13 cellular contexts compared by ENCODE assay signal in genomic region chr6:37559501-37559900, GRCh38. TPM values are rescaled to one million over a fixed set of nuclear protein-coding genes. Genes with fewer than 3 reads are reported as not detected.
DNase-seq lines count a peak whose midpoint lies in the region; ATAC-seq and TF ChIP-seq lines count a peak whose summit lies in the region.
"Had no signal": no experiment of that assay in that cellular context is flagged by ENCODE, and none has a peak within 500 bp of the region (broad histone marks: within the 10 kb centered on the region; RNA-seq: fewer than 3 reads in every experiment).

No MANE protein-coding gene starts in this region.

- CTCF ChIA-PET in activated CD8-positive, alpha-beta T cell treated with anti-CD3 and anti-CD28 coated beads, Interleukin-2, amount 10 ng/mL, durations not matched to agents 7 days and 5 days (lab: Charles Lee), result interaction anchor here (0.5 to 2.2 kb wide), 3 partner anchors 57 to 113 kb away, joined by 3 to 5 read pairs (median 3); no protein-coding TSS in a partner anchor
- CTCF ChIA-PET in activated CD8-positive, alpha-beta T cell treated with anti-CD3 and anti-CD28 coated beads for 36 hours (lab: Charles Lee), result interaction anchor here (1.0 to 2.2 kb wide), 3 partner anchors 43 to 94 kb away, joined by 4 to 6 read pairs (median 6); no protein-coding TSS in a partner anchor

- no peak for TF ChIP-seq CTCF in activated CD8-positive, alpha-beta T cell treated with anti-CD3 and anti-CD28 coated beads for 36 hours (IDR thresholded peaks at IDR 0.05)

- intact Hi-C loops in activated CD8-positive, alpha-beta T cell treated with anti-CD3 and anti-CD28 coated beads for 36 hours (cut with micrococcal nuclease), result no loop called here

- peaks cover 22% of the 10 kb centered on the region for H3K27me3 Mint-ChIP-seq in activated CD8-positive, alpha-beta T cell treated with anti-CD3 and anti-CD28 coated beads, Interleukin-2, amount 10 ng/mL, durations not matched to agents 7 days and 5 days (ENCODE audit: low read depth)
- peaks cover 6% of the 10 kb centered on the region for H3K27me3 Mint-ChIP-seq in activated CD8-positive, alpha-beta T cell treated with anti-CD3 and anti-CD28 coated beads for 36 hours
- peaks cover 18% of the 10 kb centered on the region for H3K27me3 Mint-ChIP-seq in activated naive CD8-positive, alpha-beta T cell treated with anti-CD3 and anti-CD28 coated beads, Interleukin-2, amount 10 ng/mL, durations not matched to agents 7 days and 5 days

- POLR2A ChIA-PET in activated CD8-positive, alpha-beta T cell treated with anti-CD3 and anti-CD28 coated beads, Interleukin-2, amount 10 ng/mL, durations not matched to agents 7 days and 5 days (lab: Charles Lee), result interaction anchor here (1.5 kb wide), 1 partner anchor 126 kb away, joined by 3 read pairs; the partner anchor contains the start of gene CMTR1
- POLR2A ChIA-PET in activated CD8-positive, alpha-beta T cell treated with anti-CD3 and anti-CD28 coated beads for 36 hours (lab: Charles Lee), result interaction anchor here (1.1 to 1.2 kb wide), 2 partner anchors 43 to 68 kb away, joined by 3 read pairs; no protein-coding TSS in a partner anchor
- POLR2A ChIA-PET in activated naive CD8-positive, alpha-beta T cell treated with anti-CD3 and anti-CD28 coated beads, Interleukin-2, amount 10 ng/mL, durations not matched to agents 7 days and 5 days (lab: Charles Lee), result no interaction called here

- H3K9me3 Mint-ChIP-seq in activated CD8-positive, alpha-beta T cell treated with anti-CD3 and anti-CD28 coated beads, Interleukin-2, amount 10 ng/mL, durations not matched to agents 7 days and 5 days (ENCODE audit: insufficient read depth), result no peaks in the 10 kb centered on the region
- peaks cover 5% of the 10 kb centered on the region for H3K9me3 Mint-ChIP-seq in activated CD8-positive, alpha-beta T cell treated with anti-CD3 and anti-CD28 coated beads for 36 hours
- no peaks in the 10 kb centered on the region for H3K9me3 Mint-ChIP-seq in activated naive CD8-positive, alpha-beta T cell treated with anti-CD3 and anti-CD28 coated beads, Interleukin-2, amount 10 ng/mL, durations not matched to agents 7 days and 5 days
- H3K9me3 Mint-ChIP-seq: activated CD4-positive, alpha-beta memory T cell treated with anti-CD3 and anti-CD28 coated beads, Interleukin-2, amount 10 ng/mL, durations not matched to agents 7 days and 5 days had no signal

- no peak overlapping the region for H3K27ac Mint-ChIP-seq in activated CD8-positive, alpha-beta T cell treated with anti-CD3 and anti-CD28 coated beads, Interleukin-2, amount 10 ng/mL, durations not matched to agents 7 days and 5 days
- no peak overlapping the region for H3K27ac Mint-ChIP-seq in activated CD8-positive, alpha-beta T cell treated with anti-CD3 and anti-CD28 coated beads for 36 hours
- H3K27ac Mint-ChIP-seq in activated naive CD8-positive, alpha-beta T cell treated with anti-CD3 and anti-CD28 coated beads, Interleukin-2, amount 10 ng/mL, durations not matched to agents 7 days and 5 days, result no peak overlapping the region
- H3K27ac Mint-ChIP-seq: activated CD4-positive, alpha-beta memory T cell treated with anti-CD3 and anti-CD28 coated beads, Interleukin-2, amount 10 ng/mL, durations not matched to agents 7 days and 5 days had no signal

- H3K36me3 Mint-ChIP-seq in activated CD8-positive, alpha-beta T cell treated with anti-CD3 and anti-CD28 coated beads, Interleukin-2, amount 10 ng/mL, durations not matched to agents 7 days and 5 days (ENCODE audit: low read depth), result no peaks in the 10 kb centered on the region
- no peaks in the 10 kb centered on the region for H3K36me3 Mint-ChIP-seq in activated CD8-positive, alpha-beta T cell treated with anti-CD3 and anti-CD28 coated beads for 36 hours (ENCODE audit: low read depth)
- H3K36me3 Mint-ChIP-seq in activated naive CD8-positive, alpha-beta T cell treated with anti-CD3 and anti-CD28 coated beads, Interleukin-2, amount 10 ng/mL, durations not matched to agents 7 days and 5 days, result no peaks in the 10 kb centered on the region

- H3K4me1 Mint-ChIP-seq in activated CD8-positive, alpha-beta T cell treated with anti-CD3 and anti-CD28 coated beads, Interleukin-2, amount 10 ng/mL, durations not matched to agents 7 days and 5 days (ENCODE audit: low read depth), result peaks cover 8% of the 10 kb centered on the region
- peaks cover 27% of the 10 kb centered on the region for H3K4me1 Mint-ChIP-seq in activated CD8-positive, alpha-beta T cell treated with anti-CD3 and anti-CD28 coated beads for 36 hours (ENCODE audit: low read depth)
- peaks cover 11% of the 10 kb centered on the region for H3K4me1 Mint-ChIP-seq in activated naive CD8-positive, alpha-beta T cell treated with anti-CD3 and anti-CD28 coated beads, Interleukin-2, amount 10 ng/mL, durations not matched to agents 7 days and 5 days

- no peak overlapping the region for H3K4me3 Mint-ChIP-seq in activated CD8-positive, alpha-beta T cell treated with anti-CD3 and anti-CD28 coated beads, Interleukin-2, amount 10 ng/mL, durations not matched to agents 7 days and 5 days
- no peak overlapping the region for H3K4me3 Mint-ChIP-seq in activated CD8-positive, alpha-beta T cell treated with anti-CD3 and anti-CD28 coated beads for 36 hours
- H3K4me3 Mint-ChIP-seq in activated naive CD8-positive, alpha-beta T cell treated with anti-CD3 and anti-CD28 coated beads, Interleukin-2, amount 10 ng/mL, durations not matched to agents 7 days and 5 days, result no peak overlapping the region
- H3K4me3 Mint-ChIP-seq: activated CD4-positive, alpha-beta memory T cell treated with anti-CD3 and anti-CD28 coated beads, Interleukin-2, amount 10 ng/mL, durations not matched to agents 7 days and 5 days had no signal

- DNase-seq in activated CD8-positive, alpha-beta T cell treated with anti-CD3 and anti-CD28 coated beads, Interleukin-2, amount 10 ng/mL, durations not matched to agents 7 days and 5 days, result no peak
- DNase-seq in activated CD8-positive, alpha-beta T cell treated with anti-CD3 and anti-CD28 coated beads for 36 hours, result no peak
- no peak for DNase-seq in activated naive CD8-positive, alpha-beta T cell treated with anti-CD3 and anti-CD28 coated beads, Interleukin-2, amount 10 ng/mL, durations not matched to agents 7 days and 5 days
- peak; percentile 17 for DNase-seq in inferior parietal cortex (ENCODE audit: extremely low spot score)
- DNase-seq in superior temporal gyrus (ENCODE audit: extremely low spot score), result peak; percentile 19
- DNase-seq in activated CD8-positive, alpha-beta memory T cell treated with anti-CD3 and anti-CD28 coated beads, Interleukin-2, amount 50 U/mL, for 48 hours, result no peak
- no peak for DNase-seq in SIG-M5 treated with dmso at 0.1 percent for 504 hours (lab: John Stamatoyannopoulos, UW; ENCODE audit: unreplicated experiment)
- DNase-seq: activated CD4-positive, alpha-beta memory T cell treated with anti-CD3 and anti-CD28 coated beads, Interleukin-2, amount 10 ng/mL, durations not matched to agents 7 days and 5 days; amniotic stem cell; DMS79 treated with DMSO at 0.1 percent for 48 hours; NCI-H1436; NCI-H774 had no signal

- peak; percentile 14 for ATAC-seq in activated CD8-positive, alpha-beta T cell treated with anti-CD3 and anti-CD28 coated beads, Interleukin-2, amount 10 ng/mL, durations not matched to agents 7 days and 5 days
- ATAC-seq in activated CD8-positive, alpha-beta T cell treated with anti-CD3 and anti-CD28 coated beads for 36 hours, result no peak
- peak; percentile 58 for ATAC-seq in activated naive CD8-positive, alpha-beta T cell treated with anti-CD3 and anti-CD28 coated beads, Interleukin-2, amount 10 ng/mL, durations not matched to agents 7 days and 5 days (ENCODE audit: low read depth)
- ATAC-seq in activated CD4-positive, CD25-positive, alpha-beta regulatory T cell treated with anti-CD3 and anti-CD28 coated beads, Interleukin-2, amount 50 U/mL, for 24 hours, result no peak

RNA-seq across cellular contexts. Expression of gene CCDC167, which starts 59.8 kb away (rescaled TPM):
- 10 to 100 TPM; 64.0 to 69.4 TPM for total RNA-seq in activated CD8-positive, alpha-beta T cell treated with anti-CD3 and anti-CD28 coated beads, Interleukin-2, amount 10 ng/mL, durations not matched to agents 7 days and 5 days
- 10 to 100 TPM; 63.7 to 68.1 TPM for total RNA-seq in activated CD8-positive, alpha-beta T cell treated with anti-CD3 and anti-CD28 coated beads for 36 hours
- 10 to 100 TPM; 48.5 to 54.2 TPM for total RNA-seq in activated naive CD8-positive, alpha-beta T cell treated with anti-CD3 and anti-CD28 coated beads, Interleukin-2, amount 10 ng/mL, durations not matched to agents 7 days and 5 days

Comparison
In these comparisons a context has a peak if more than half of its experiments do, and no peak if none do; other contexts are left out.
1. ATAC-seq: peak in activated CD8-positive, alpha-beta T cell treated with anti-CD3 and anti-CD28 coated beads, Interleukin-2, amount 10 ng/mL, durations not matched to agents 7 days and 5 days (single experiment) and activated naive CD8-positive, alpha-beta T cell treated with anti-CD3 and anti-CD28 coated beads, Interleukin-2, amount 10 ng/mL, durations not matched to agents 7 days and 5 days (single experiment); none in activated CD8-positive, alpha-beta T cell treated with anti-CD3 and anti-CD28 coated beads for 36 hours (single experiment) and activated CD4-positive, CD25-positive, alpha-beta regulatory T cell treated with anti-CD3 and anti-CD28 coated beads, Interleukin-2, amount 50 U/mL, for 24 hours (0 of 2).
2. DNase-seq: peak in inferior parietal cortex (single experiment) and superior temporal gyrus (single experiment); none in activated CD8-positive, alpha-beta T cell treated with anti-CD3 and anti-CD28 coated beads, Interleukin-2, amount 10 ng/mL, durations not matched to agents 7 days and 5 days (single experiment), activated CD8-positive, alpha-beta T cell treated with anti-CD3 and anti-CD28 coated beads for 36 hours (single experiment), activated naive CD8-positive, alpha-beta T cell treated with anti-CD3 and anti-CD28 coated beads, Interleukin-2, amount 10 ng/mL, durations not matched to agents 7 days and 5 days (single experiment), activated CD8-positive, alpha-beta memory T cell treated with anti-CD3 and anti-CD28 coated beads, Interleukin-2, amount 50 U/mL, for 48 hours (single experiment) and SIG-M5 treated with dmso at 0.1 percent for 504 hours (single experiment).